Comparison of ENCODE assay signal across 23 cellular contexts in the genomic region with DNA sequence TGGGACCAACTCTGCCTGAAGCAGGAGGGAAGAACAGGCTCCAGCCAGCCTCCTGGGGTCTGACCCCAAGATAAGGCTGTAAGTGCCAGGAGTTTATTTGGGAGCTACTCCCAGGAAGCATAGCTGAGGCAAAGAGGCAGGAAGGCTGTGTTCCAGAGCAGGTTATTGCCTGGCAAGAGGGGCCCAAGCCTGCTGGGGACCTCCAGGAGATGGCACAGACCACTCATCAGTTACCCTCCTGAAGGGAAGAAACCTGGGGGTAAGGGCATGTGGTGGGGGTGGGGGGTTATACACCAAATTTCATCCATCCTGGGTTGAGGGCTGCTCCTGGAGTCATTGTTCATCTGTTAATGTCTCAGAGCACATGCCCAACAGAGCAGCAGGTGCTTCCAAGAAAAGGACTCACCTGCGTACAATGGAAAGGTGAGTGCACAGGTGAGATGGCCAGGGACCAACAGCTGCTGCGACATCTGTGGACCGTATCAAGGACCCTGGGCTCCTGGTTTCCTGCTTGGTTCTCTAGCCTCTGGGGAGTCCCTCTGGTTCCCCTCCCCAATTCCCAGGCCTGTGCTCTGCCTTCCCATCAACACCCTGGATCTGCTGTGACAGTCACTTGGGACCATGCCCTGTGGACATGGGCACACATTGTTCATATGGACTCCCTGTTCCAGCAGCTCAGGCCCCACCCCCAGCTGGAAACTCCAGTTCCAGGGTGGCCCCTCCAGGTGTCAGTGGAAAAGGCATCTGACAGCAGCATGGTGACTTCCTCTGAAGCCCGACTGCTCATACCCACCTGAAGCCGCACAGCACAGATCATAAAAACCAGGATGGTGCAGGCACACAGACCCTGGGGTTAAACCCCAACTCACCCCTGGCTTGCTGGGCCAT.
A peak's percentile ranks its signal among the peaks of the same experiment; 100 is the strongest.
DNase-seq lines count a peak whose midpoint lies in the region; ATAC-seq and TF ChIP-seq lines count a peak whose summit lies in the region.
"Had no signal": no experiment of that assay in that cellular context is flagged by ENCODE, and none has a peak within 500 bp of the region (broad histone marks: within the 10 kb centered on the region; RNA-seq: fewer than 3 reads in every experiment).

No MANE protein-coding gene starts in this region.

- in situ Hi-C loops in gastrocnemius medialis (cut with MboI; ENCODE audit: low sequenced_read_pairs in 4 of 4), result no loop called here

- H3K4me3 ChIP-seq in heart left ventricle (no peak overlapping the region), gastrocnemius medialis (no peak overlapping the region)
- H3K4me3 ChIP-seq: breast epithelium, neural progenitor cell, Peyer's patch, prostate gland, sigmoid colon had no signal

- no peaks in the 10 kb centered on the region for H3K27me3 ChIP-seq in heart left ventricle
- H3K27me3 ChIP-seq in gastrocnemius medialis, result no peaks in the 10 kb centered on the region
- H3K27me3 ChIP-seq: breast epithelium, neural progenitor cell, Peyer's patch, sigmoid colon had no signal

- H3K27ac ChIP-seq in heart left ventricle (peak overlapping the region in 2 of 12 donors; percentile 39 to 48), gastrocnemius medialis (no peak overlapping the region)
- H3K27ac ChIP-seq: breast epithelium, neural progenitor cell, Peyer's patch, prostate gland, sigmoid colon had no signal

- H3K36me3 ChIP-seq in heart left ventricle (no peaks in the 10 kb centered on the region), gastrocnemius medialis (no peaks in the 10 kb centered on the region)
- H3K36me3 ChIP-seq: breast epithelium, neural progenitor cell, Peyer's patch, prostate gland, sigmoid colon had no signal

- 87 to 92% (median 89%) methylated on average over 4 to 5 of the region's 5 CpGs for WGBS in heart left ventricle, 4 donors

- TF ChIP-seq POLR2A in heart left ventricle (IDR thresholded peaks at IDR 0.05) (no peak), gastrocnemius medialis (IDR thresholded peaks at IDR 0.05) (no peak)

- peaks cover 0 to 60% (median 20%) of the 10 kb centered on the region in 12 donors for H3K4me1 ChIP-seq in heart left ventricle
- peaks cover 17 to 28% of the 10 kb centered on the region in 2 donors for H3K4me1 ChIP-seq in gastrocnemius medialis
- H3K4me1 ChIP-seq: Peyer's patch, prostate gland had no signal

- intact Hi-C loops in heart left ventricle (cut with DNase I) (loop anchor here in 2 of 10 donors (5.0 kb wide), 2 partner anchors 71 to 89 kb away; a partner anchor contains a TSS), gastrocnemius medialis (cut with DNase I; ENCODE audit: low total_unique reads) (loop anchor here (10.0 kb wide), 1 partner anchor 622 kb away; no protein-coding TSS in a partner anchor)

- no peak for TF ChIP-seq CTCF in heart left ventricle (IDR thresholded peaks at IDR 0.05)
- TF ChIP-seq CTCF in gastrocnemius medialis (IDR thresholded peaks at IDR 0.05 in 4 of 5, conservative IDR thresholded peaks at IDR 0.05 in 1 of 5), result no peak

- peak; percentile 43 for DNase-seq in NCI-H748 (lab: John Stamatoyannopoulos, UW; ENCODE audit: unreplicated experiment)
- no peak for DNase-seq in NCI-H748 treated with DMSO at 0.1 percent for 48 hours (lab: John Stamatoyannopoulos, UW)
- peak; percentile 26 for DNase-seq in NCI-H146 treated with DMSO at 0.1 percent for 48 hours (lab: John Stamatoyannopoulos, UW; ENCODE audit: unreplicated experiment)
- peak in 2 of 5 donors; percentile 59 to 81 for DNase-seq in heart left ventricle
- peak; percentile 25 to 33 for DNase-seq in gastrocnemius medialis
- DNase-seq in SK-N-DZ (ENCODE audit: low spot score), result no peak
- no peak for DNase-seq in AG08396 (ENCODE audit: low spot score)
- DNase-seq: 8988T; amygdala; CD4-positive, alpha-beta memory T cell; DMS 273 treated with DMSO at 0.1 percent for 48 hours; effector CD8-positive, alpha-beta T cell; H7; NCI-H1436; NCI-H524; Peyer's patch; sigmoid colon; stimulated activated naive CD4-positive, alpha-beta T cell; T1000 had no signal

- H3K9me3 ChIP-seq in heart left ventricle, result no peaks in the 10 kb centered on the region
- H3K9me3 ChIP-seq in gastrocnemius medialis, result no peaks in the 10 kb centered on the region
- H3K9me3 ChIP-seq: breast epithelium, Peyer's patch, prostate gland, sigmoid colon had no signal

- peak; percentile 34 to 83 (median 72) for ATAC-seq in heart left ventricle
- ATAC-seq in gastrocnemius medialis, result no peak
- no peak for ATAC-seq in GM19397 (IDR thresholded peaks at IDR 0.05; ENCODE audit: unreplicated experiment)

Comparison
In these comparisons a context has a peak if more than half of its experiments do, and no peak if none do; other contexts are left out.
1. DNase-seq: peak in NCI-H748 (single experiment), NCI-H146 treated with DMSO at 0.1 percent for 48 hours (single experiment) and gastrocnemius medialis (2 of 2); none in NCI-H748 treated with DMSO at 0.1 percent for 48 hours (single experiment), SK-N-DZ (single experiment) and AG08396 (single experiment).
2. ATAC-seq: peak in heart left ventricle (4 of 4); none in gastrocnemius medialis (0 of 2) and GM19397 (single experiment).